8 cellular contexts compared by ENCODE assay signal in genomic region chr1:15523104-15523921, GRCh38. TPM values are rescaled to one million over a fixed set of nuclear protein-coding genes. Genes with fewer than 3 reads are reported as not detected.
DNase-seq lines count a peak whose midpoint lies in the region; ATAC-seq lines count a peak whose summit lies in the region.

No MANE protein-coding gene starts in this region.

- H3K9me3 ChIP-seq in muscle layer of colon (ENCODE audit: low read length), result no peaks in the 10 kb centered on the region

- H3K27me3 Mint-ChIP-seq in central memory CD8-positive, alpha-beta T cell, result no peaks in the 10 kb centered on the region

- peaks cover 14% of the 10 kb centered on the region for H3K79me2 ChIP-seq in ACC112 (ENCODE audit: control insufficient read depth, insufficient read depth, low read length, unreplicated experiment)

- H3K27me3 ChIP-seq in ACC112 (ENCODE audit: insufficient read depth, low read length) (no peaks in the 10 kb centered on the region), muscle layer of colon (ENCODE audit: control insufficient read depth in 1 of 2, insufficient read depth in 2 of 2, low read length in 2 of 2) (no peaks in the 10 kb centered on the region)

- H3K9me3 Mint-ChIP-seq in central memory CD8-positive, alpha-beta T cell, result no peaks in the 10 kb centered on the region

- no peak for ATAC-seq in central memory CD8-positive, alpha-beta T cell (replicated peaks; ENCODE audit: extremely low read depth, poor library complexity, severe bottlenecking)

- H3K27ac ChIP-seq in ACC112 (ENCODE audit: low read depth, low read length) (peak overlapping the region; percentile 99), muscle layer of colon (ENCODE audit: low read depth, low read length) (peak overlapping the region; percentile 98)

- peak overlapping the region; percentile 87 for H2AFZ ChIP-seq in ACC112 (ENCODE audit: low read length, unreplicated experiment)

- peaks cover 17% of the 10 kb centered on the region for H3K4me1 ChIP-seq in ACC112 (ENCODE audit: control insufficient read depth, insufficient read depth, low read length, unreplicated experiment)
- H3K4me1 ChIP-seq in muscle layer of colon (ENCODE audit: insufficient read depth, low read length), result peaks cover 29% of the 10 kb centered on the region

- peak overlapping the region; percentile 82 for H3K4me3 Mint-ChIP-seq in central memory CD8-positive, alpha-beta T cell

- H3K4me1 Mint-ChIP-seq in central memory CD8-positive, alpha-beta T cell, result peaks cover 39% of the 10 kb centered on the region

- DNase-seq in Jurkat, Clone E6-1 (ENCODE audit: low read depth, low spot score), result no peak
- DNase-seq in central memory CD8-positive, alpha-beta T cell (ENCODE audit: low spot score in 2 of 2), result no peak
- no peak for DNase-seq in NCI-H226
- no peak for DNase-seq in glomerular visceral epithelial cell (ENCODE audit: extremely low spot score)
- DNase-seq in mesenteric fat pad (ENCODE audit: low spot score), result no peak
- DNase-seq in NCI-H2196 (lab: John Stamatoyannopoulos, UW; ENCODE audit: unreplicated experiment), result no peak

- peak overlapping the region; percentile 88 for H3K4me3 ChIP-seq in ACC112 (ENCODE audit: low read depth, low read length)
- H3K4me3 ChIP-seq in Jurkat, Clone E6-1 (ENCODE audit: low read length), result peak overlapping the region; percentile 52
- peak overlapping the region; percentile 46 to 77 for H3K4me3 ChIP-seq in muscle layer of colon (ENCODE audit: low read depth in 1 of 2, low read length in 2 of 2)

- peak overlapping the region; percentile 98 for H3K27ac Mint-ChIP-seq in central memory CD8-positive, alpha-beta T cell (ENCODE audit: low read depth)

- peaks cover 17% of the 10 kb centered on the region for H3K36me3 Mint-ChIP-seq in central memory CD8-positive, alpha-beta T cell (ENCODE audit: insufficient read depth)

- H3K36me3 ChIP-seq in ACC112 (ENCODE audit: insufficient read depth, low read length), result no peaks in the 10 kb centered on the region
- H3K36me3 ChIP-seq in muscle layer of colon (ENCODE audit: insufficient read depth, low read length), result no peaks in the 10 kb centered on the region

- H3K9ac ChIP-seq in muscle layer of colon (ENCODE audit: low read length), result peak overlapping the region; percentile 18

RNA-seq across cellular contexts. Expression of gene CASP9, which starts 0.7 kb away (rescaled TPM):
- 9.0 TPM for polyA plus RNA-seq in Jurkat, Clone E6-1 (2012; ENCODE audit: insufficient read depth, insufficient read length)
- total RNA-seq in mesenteric fat pad, result 8.6 TPM

RNA-seq across cellular contexts. Expression of gene DNAJC16, which starts 3.3 kb away (rescaled TPM):
- polyA plus RNA-seq in Jurkat, Clone E6-1 (2012; ENCODE audit: insufficient read depth, insufficient read length), result 4.1 TPM
- 19.8 TPM for total RNA-seq in mesenteric fat pad

RNA-seq across cellular contexts. Expression of gene CELA2B, which starts 47.4 kb away (rescaled TPM):
- not detected for polyA plus RNA-seq in Jurkat, Clone E6-1 (2012; ENCODE audit: insufficient read depth, insufficient read length)
- total RNA-seq in mesenteric fat pad, result not detected
